ENCODE assay signal across 8 cellular contexts in the genomic region with DNA sequence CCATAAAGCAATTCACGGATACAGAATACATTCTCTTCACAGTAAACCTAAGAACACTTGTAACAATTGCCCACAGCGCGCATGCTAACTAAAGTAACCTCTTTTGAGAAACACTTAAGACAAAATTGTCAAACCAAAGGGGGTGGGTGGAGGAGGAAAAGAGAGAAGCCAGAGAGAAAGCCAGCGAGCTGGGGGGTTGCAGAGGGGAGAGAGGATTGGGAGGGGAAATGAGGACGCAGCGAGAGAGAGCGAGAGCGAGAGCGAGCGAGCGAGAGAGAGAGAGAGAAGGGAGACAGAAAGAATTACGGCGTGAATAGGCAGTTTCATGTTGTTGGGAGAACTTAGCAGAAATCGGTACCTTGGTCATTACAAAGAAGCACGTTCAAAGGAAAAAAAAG. TPM values are rescaled to one million over a fixed set of nuclear protein-coding genes. Genes with fewer than 3 reads are reported as not detected.
DNase-seq lines count a peak whose midpoint lies in the region; ATAC-seq, FAIRE-seq and TF ChIP-seq lines count a peak whose summit lies in the region.

No MANE protein-coding gene starts in this region.

- ATAC-seq in A549 = 0 out of 6 replicates have a peak, but pooled peaks of 1 of the 2 experiments have one; percentile 1
- no peak for ATAC-seq in GM18861 (IDR thresholded peaks at IDR 0.05; ENCODE audit: unreplicated experiment)
- no peak for ATAC-seq in HG03520 (IDR thresholded peaks at IDR 0.05; ENCODE audit: unreplicated experiment)

- WGBS in A549 (ENCODE audit: missing lambda C conversion rate) = 1% methylated on average over 15 of the region's 15 CpGs
- 3 to 5% methylated on average over 15 of the region's 15 CpGs for WGBS in lower leg skin, 2 donors

- no peak for TF ChIP-seq EP300 in A549 (IDR thresholded peaks at IDR 0.05)

- H3K4me3 ChIP-seq in A549 (peak overlapping the region; percentile 74), GM12875 (ENCODE audit: low read depth, low read length) (peak overlapping the region; percentile 28), lower leg skin (ENCODE audit: low read depth, poor library complexity, severe bottlenecking) (no peak overlapping the region)

- peaks cover 77% of the 10 kb centered on the region for H3K27me3 Mint-ChIP-seq in activated CD4-positive, alpha-beta memory T cell treated with anti-CD3 and anti-CD28 coated beads, Interleukin-2, amount 10 ng/mL, durations not matched to agents 7 days and 5 days
- peaks cover 12% of the 10 kb centered on the region for H3K27me3 Mint-ChIP-seq in mesothelial cell of epicardium (ENCODE audit: low read depth)

- TF ChIP-seq CTCF in A549 (IDR thresholded peaks at IDR 0.05) (no peak), GM12875 (IDR thresholded peaks at IDR 0.05; ENCODE audit: borderline replicate concordance, insufficient read depth, low read depth, low read length) (no peak), mesothelial cell of epicardium (IDR thresholded peaks at IDR 0.05; ENCODE audit: unreplicated experiment) (no peak), lower leg skin (IDR thresholded peaks at IDR 0.05) (no peak)

- peak in 1 of 2 experiments; percentile 59 for DNase-seq in A549 (ENCODE audit: low read depth in 1 of 2, low spot score in 1 of 2)
- DNase-seq in activated CD4-positive, alpha-beta memory T cell treated with anti-CD3 and anti-CD28 coated beads, Interleukin-2, amount 10 ng/mL, durations not matched to agents 7 days and 5 days = no peak
- peak in 1 of 2 experiments; percentile 52 for DNase-seq in mesothelial cell of epicardium (ENCODE audit: low spot score in 2 of 2, unreplicated experiment in 2 of 2)
- DNase-seq in lower leg skin (ENCODE audit: low spot score in 2 of 2) = no peak
- no peak for DNase-seq in GDM1 (lab: John Stamatoyannopoulos, UW)

- no peaks in the 10 kb centered on the region for H3K9me3 ChIP-seq in A549

- POLR2A ChIA-PET in A549 (lab: Yijun Ruan, JAX) = interaction anchor here (0.6 to 2.9 kb wide), 6 partner anchors 13 to 564 kb away, joined by 3 to 30 read pairs (median 4); a partner anchor contains a TSS
- POLR2A ChIA-PET in activated CD4-positive, alpha-beta memory T cell treated with anti-CD3 and anti-CD28 coated beads, Interleukin-2, amount 10 ng/mL, durations not matched to agents 7 days and 5 days (lab: Charles Lee) = interaction anchor here (0.9 to 1.9 kb wide), 4 partner anchors 14 to 347 kb away, joined by 3 to 7 read pairs (median 4); a partner anchor contains a TSS

- CTCF ChIA-PET in A549 (lab: Yijun Ruan, JAX) = interaction anchor here (0.8 to 3.0 kb wide), 25 partner anchors 9 to 586 kb away, joined by 3 to 17 read pairs (median 4); a partner anchor contains a TSS
- CTCF ChIA-PET in activated CD4-positive, alpha-beta memory T cell treated with anti-CD3 and anti-CD28 coated beads, Interleukin-2, amount 10 ng/mL, durations not matched to agents 7 days and 5 days (lab: Charles Lee) = interaction anchor here (0.8 to 2.4 kb wide), 15 partner anchors 9 to 532 kb away, joined by 3 to 9 read pairs (median 4); a partner anchor contains a TSS

- intact Hi-C loops in lower leg skin (cut with DNase I; ENCODE audit: low total_unique reads) = no loop called here

- H3K9me3 Mint-ChIP-seq in activated CD4-positive, alpha-beta memory T cell treated with anti-CD3 and anti-CD28 coated beads, Interleukin-2, amount 10 ng/mL, durations not matched to agents 7 days and 5 days = no peaks in the 10 kb centered on the region
- H3K9me3 Mint-ChIP-seq in mesothelial cell of epicardium = no peaks in the 10 kb centered on the region

- peaks cover 47% of the 10 kb centered on the region for H3K4me1 Mint-ChIP-seq in activated CD4-positive, alpha-beta memory T cell treated with anti-CD3 and anti-CD28 coated beads, Interleukin-2, amount 10 ng/mL, durations not matched to agents 7 days and 5 days
- H3K4me1 Mint-ChIP-seq in mesothelial cell of epicardium = peaks cover 59% of the 10 kb centered on the region

- H3K4me1 ChIP-seq in A549 = peaks cover 13% of the 10 kb centered on the region

- no peak overlapping the region for H3K27ac Mint-ChIP-seq in activated CD4-positive, alpha-beta memory T cell treated with anti-CD3 and anti-CD28 coated beads, Interleukin-2, amount 10 ng/mL, durations not matched to agents 7 days and 5 days
- H3K27ac Mint-ChIP-seq in mesothelial cell of epicardium = peak overlapping the region; percentile 100

- peak overlapping the region; percentile 98 for H3K4me2 ChIP-seq in A549

- no peak for TF ChIP-seq POLR2A in A549 (IDR thresholded peaks at IDR 0.05; ENCODE audit: low read length)
- TF ChIP-seq POLR2A in lower leg skin (IDR thresholded peaks at IDR 0.05) = no peak

- FAIRE-seq in A549 (lab: Jason Lieb, UNC) = no peak

- peaks cover 11% of the 10 kb centered on the region for H3K36me3 Mint-ChIP-seq in activated CD4-positive, alpha-beta memory T cell treated with anti-CD3 and anti-CD28 coated beads, Interleukin-2, amount 10 ng/mL, durations not matched to agents 7 days and 5 days (ENCODE audit: low read depth)
- peaks cover 7% of the 10 kb centered on the region for H3K36me3 Mint-ChIP-seq in mesothelial cell of epicardium

- peak overlapping the region; percentile 93 to 99 for H3K27ac ChIP-seq in A549

- no peak for TF ChIP-seq RAD21 in A549 (conservative IDR thresholded peaks at IDR 0.05 in 1 of 2, IDR thresholded peaks at IDR 0.05 in 1 of 2)

- peak overlapping the region; percentile 62 for H3K4me3 Mint-ChIP-seq in activated CD4-positive, alpha-beta memory T cell treated with anti-CD3 and anti-CD28 coated beads, Interleukin-2, amount 10 ng/mL, durations not matched to agents 7 days and 5 days
- H3K4me3 Mint-ChIP-seq in mesothelial cell of epicardium = peak overlapping the region; percentile 87

RNA-seq across cellular contexts. Expression of a gene that starts 1.6 kb away (rescaled TPM):
- 15.4 and 22.3 TPM in 2 replicates for polyA plus RNA-seq in A549 (2011; rRNA removed)
- 16.9 TPM in 2 replicates for polyA plus RNA-seq in A549 (2012; cell fraction: cytosol; rRNA removed)
- polyA plus RNA-seq in A549 (2012; cell fraction: nucleus; rRNA removed) = 9.0 and 12.5 TPM in 2 replicates
- 27.4 to 32.3 TPM (median 27.4 TPM) in 3 replicates for polyA plus RNA-seq in A549 (2017; fragmentation: RNase III; extraction: RNeasy Plus Mini Kit Qiagen cat#74134 plus additional on column Dnase treatment)
- 6.5 and 6.6 TPM in 2 replicates for polyA minus RNA-seq in A549 (2011; rRNA and poly(A)+ RNA removed)
- total RNA-seq in activated CD4-positive, alpha-beta memory T cell treated with anti-CD3 and anti-CD28 coated beads, Interleukin-2, amount 10 ng/mL, durations not matched to agents 7 days and 5 days = 1 to 10 TPM; 1.6 to 1.7 TPM
- 18.6 to 20.3 TPM (median 19.5 TPM) in 3 replicates for total RNA-seq in mesothelial cell of epicardium
- 10 to 100 TPM in 1 of 4 donors, 1 to 10 TPM in 3; 1.3 to 11.5 (median 5.3) TPM for total RNA-seq in lower leg skin

RNA-seq across cellular contexts. Expression of a gene that starts 2.6 kb away (rescaled TPM):
- polyA plus RNA-seq in A549 (2011; rRNA removed) (8.9 and 11.1 TPM in 2 replicates), A549 (2017; fragmentation: RNase III; extraction: RNeasy Plus Mini Kit Qiagen cat#74134 plus additional on column Dnase treatment) (4.6 to 5.8 TPM (median 4.7 TPM) in 3 replicates)
- polyA plus RNA-seq in A549 (2012; cell fraction: cytosol; rRNA removed) = 12.3 and 15.2 TPM in 2 replicates
- polyA plus RNA-seq in A549 (2012; cell fraction: nucleus; rRNA removed) = 12.8 and 13.1 TPM in 2 replicates
- polyA minus RNA-seq in A549 (2011; rRNA and poly(A)+ RNA removed) = 4.1 and 5.1 TPM in 2 replicates
- not detected for total RNA-seq in activated CD4-positive, alpha-beta memory T cell treated with anti-CD3 and anti-CD28 coated beads, Interleukin-2, amount 10 ng/mL, durations not matched to agents 7 days and 5 days
- total RNA-seq in mesothelial cell of epicardium (75.7 to 82.4 TPM (median 78.8 TPM) in 3 replicates), lower leg skin (1 to 10 TPM in 1 of 4 donors, not detected in 3; 1.4 TPM)

RNA-seq across cellular contexts. Expression of a gene that starts 7.7 kb away (rescaled TPM):
- 9.4 and 10.2 TPM in 2 replicates for polyA plus RNA-seq in A549 (2011; rRNA removed)
- polyA plus RNA-seq in A549 (2012; cell fraction: cytosol; rRNA removed) = 8.7 and 9.0 TPM in 2 replicates
- 48.0 and 49.7 TPM in 2 replicates for polyA plus RNA-seq in A549 (2012; cell fraction: nucleus; rRNA removed)
- polyA plus RNA-seq in A549 (2017; fragmentation: RNase III; extraction: RNeasy Plus Mini Kit Qiagen cat#74134 plus additional on column Dnase treatment) = 12.3 to 14.9 TPM (median 14.7 TPM) in 3 replicates
- polyA minus RNA-seq in A549 (2011; rRNA and poly(A)+ RNA removed) = 4.4 and 4.9 TPM in 2 replicates
- total RNA-seq in activated CD4-positive, alpha-beta memory T cell treated with anti-CD3 and anti-CD28 coated beads, Interleukin-2, amount 10 ng/mL, durations not matched to agents 7 days and 5 days = under 1 TPM; 0.60 to 0.68 TPM
- 56.4 to 63.1 TPM (median 59.7 TPM) in 3 replicates for total RNA-seq in mesothelial cell of epicardium
- 1 to 10 TPM in 1 of 4 donors, under 1 TPM in 3; 0.27 to 4.6 (median 0.45) TPM for total RNA-seq in lower leg skin

RNA-seq across cellular contexts. Expression of a gene that starts 13.7 kb away (rescaled TPM):
- polyA plus RNA-seq in A549 (2011; rRNA removed) = 22.0 and 24.6 TPM in 2 replicates
- polyA plus RNA-seq in A549 (2012; cell fraction: cytosol; rRNA removed) = 10.3 and 12.9 TPM in 2 replicates
- polyA plus RNA-seq in A549 (2012; cell fraction: nucleus; rRNA removed) = 11.1 and 12.9 TPM in 2 replicates
- polyA plus RNA-seq in A549 (2017; fragmentation: RNase III; extraction: RNeasy Plus Mini Kit Qiagen cat#74134 plus additional on column Dnase treatment) = 5.6 to 7.3 TPM (median 6.2 TPM) in 3 replicates
- 10.4 and 12.1 TPM in 2 replicates for polyA minus RNA-seq in A549 (2011; rRNA and poly(A)+ RNA removed)
- 1 to 10 TPM in 1 of 2 experiments, under 1 TPM in 1; 0.88 to 1.4 TPM for total RNA-seq in activated CD4-positive, alpha-beta memory T cell treated with anti-CD3 and anti-CD28 coated beads, Interleukin-2, amount 10 ng/mL, durations not matched to agents 7 days and 5 days
- total RNA-seq in mesothelial cell of epicardium = 33.8 to 35.4 TPM (median 34.4 TPM) in 3 replicates
- total RNA-seq in lower leg skin = under 1 TPM in 2 of 4 donors, not detected in 2; 0.07 to 0.29 TPM

RNA-seq across cellular contexts. Expression of a gene that starts 18.9 kb away (rescaled TPM):
- polyA plus RNA-seq in A549 (2011; rRNA removed) (2.5 and 2.7 TPM in 2 replicates), A549 (2017; fragmentation: RNase III; extraction: RNeasy Plus Mini Kit Qiagen cat#74134 plus additional on column Dnase treatment) (2.1 to 3.0 TPM (median 2.4 TPM) in 3 replicates)
- 1.9 and 2.5 TPM in 2 replicates for polyA plus RNA-seq in A549 (2012; cell fraction: cytosol; rRNA removed)
- 21.9 and 24.5 TPM in 2 replicates for polyA plus RNA-seq in A549 (2012; cell fraction: nucleus; rRNA removed)
- 0.39 and 0.74 TPM in 2 replicates for polyA minus RNA-seq in A549 (2011; rRNA and poly(A)+ RNA removed)
- under 1 TPM in 1 of 2 experiments, not detected in 1; 0.20 TPM for total RNA-seq in activated CD4-positive, alpha-beta memory T cell treated with anti-CD3 and anti-CD28 coated beads, Interleukin-2, amount 10 ng/mL, durations not matched to agents 7 days and 5 days
- total RNA-seq in mesothelial cell of epicardium (28.6 to 32.4 TPM (median 31.1 TPM) in 3 replicates), lower leg skin (under 1 TPM in 2 of 4 donors, not detected in 2; 0.15 to 0.55 TPM)

Comparison
In these comparisons a context has a peak if more than half of its experiments do, and no peak if none do; other contexts are left out.
1. RNA of a gene that starts 2.6 kb away (total RNA-seq): 75.7 to 82.4 TPM in mesothelial cell of epicardium; not detected in activated CD4-positive, alpha-beta memory T cell treated with anti-CD3 and anti-CD28 coated beads, Interleukin-2, amount 10 ng/mL, durations not matched to agents 7 days and 5 days and 1.4 TPM in lower leg skin; every median in the first group is over 10 times any median in the second.
2. RNA of a gene that starts 7.7 kb away (total RNA-seq): 56.4 to 63.1 TPM in mesothelial cell of epicardium; 0.60 to 0.68 TPM in activated CD4-positive, alpha-beta memory T cell treated with anti-CD3 and anti-CD28 coated beads, Interleukin-2, amount 10 ng/mL, durations not matched to agents 7 days and 5 days and 0.27 to 4.6 TPM in lower leg skin; every median in the first group is over 10 times any median in the second.